In the genomic region with DNA sequence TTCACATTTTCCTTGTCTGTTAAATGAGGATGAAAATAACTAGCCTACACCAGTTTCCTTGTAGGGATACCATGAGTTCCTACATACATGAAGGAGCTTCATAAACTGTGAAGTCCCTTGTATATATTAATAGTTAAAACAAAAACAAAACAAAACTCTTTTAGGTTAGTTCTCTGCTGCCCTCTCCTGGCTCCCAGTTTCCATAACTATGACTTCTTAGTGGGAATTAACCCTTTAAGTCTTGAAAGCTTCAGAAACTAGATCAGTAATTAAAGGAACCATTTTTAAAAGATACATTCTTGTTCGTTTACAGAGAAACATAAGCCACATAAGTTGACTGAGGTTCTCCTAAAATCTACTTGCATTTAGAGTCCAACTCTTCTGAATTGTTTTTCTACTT, we compare ENCODE assay signal across 9 cellular contexts.
DNase-seq lines count a peak whose midpoint lies in the region; ATAC-seq and TF ChIP-seq lines count a peak whose summit lies in the region.
"Had no signal": no experiment of that assay in that cellular context is flagged by ENCODE, and none has a peak within 500 bp of the region (broad histone marks: within the 10 kb centered on the region; RNA-seq: fewer than 3 reads in every experiment).

No MANE protein-coding gene starts in this region.

- no peaks in the 10 kb centered on the region for H3K36me3 Mint-ChIP-seq in effector memory CD8-positive, alpha-beta T cell (ENCODE audit: insufficient read depth)

- peaks cover 0 to 6% of the 10 kb centered on the region in 2 donors for H3K9me3 Mint-ChIP-seq in effector memory CD8-positive, alpha-beta T cell

- H3K4me3 ChIP-seq in HCT116 (replicated peaks in 1 of 2; ENCODE audit: low read depth in 1 of 2, low read length in 2 of 2) (no peak overlapping the region), PC-9 (no peak overlapping the region), fibroblast of pulmonary artery (replicated peaks; ENCODE audit: low read depth, low read length) (no peak overlapping the region), stomach (no peak overlapping the region)
- H3K4me3 ChIP-seq: thoracic aorta had no signal

- no peaks in the 10 kb centered on the region; a peak in 1 of 4 replicates for H3K9me3 ChIP-seq in HCT116 (ENCODE audit: control insufficient read depth in 1 of 2, insufficient read depth in 1 of 2, low read depth in 1 of 2, low read length in 2 of 2)
- H3K9me3 ChIP-seq in PC-9 (ENCODE audit: insufficient read depth, low read depth), result no peaks in the 10 kb centered on the region
- H3K9me3 ChIP-seq in stomach, result no peaks in the 10 kb centered on the region
- H3K9me3 ChIP-seq: thoracic aorta had no signal

- H3F3A ChIP-seq in PC-9 (ENCODE audit: insufficient read depth, low read depth), result no peaks in the 10 kb centered on the region

- no peak overlapping the region for H3K27ac Mint-ChIP-seq in effector memory CD8-positive, alpha-beta T cell

- TF ChIP-seq POLR2A in HCT116 (IDR thresholded peaks at IDR 0.05; ENCODE audit: borderline replicate concordance, extremely low read depth, insufficient read depth, insufficient read length) (no peak), stomach (IDR thresholded peaks at IDR 0.05) (no peak)

- no peak for TF ChIP-seq EP300 in stomach (IDR thresholded peaks at IDR 0.05)

- H3K27me3 Mint-ChIP-seq in effector memory CD8-positive, alpha-beta T cell, result no peaks in the 10 kb centered on the region

- H3K4me1 ChIP-seq in HCT116 (ENCODE audit: control insufficient read depth in 1 of 2, insufficient read depth in 2 of 2, low read length in 2 of 2), result no peaks in the 10 kb centered on the region
- no peaks in the 10 kb centered on the region for H3K4me1 ChIP-seq in PC-9 (replicated peaks; ENCODE audit: insufficient read depth)
- no peaks in the 10 kb centered on the region for H3K4me1 ChIP-seq in stomach

- no peaks in the 10 kb centered on the region for H3K9me2 ChIP-seq in HCT116 (ENCODE audit: insufficient read depth)
- no peaks in the 10 kb centered on the region for H3K9me2 ChIP-seq in PC-9 (ENCODE audit: insufficient read depth)

- TF ChIP-seq CTCF in HCT116 (IDR thresholded peaks at IDR 0.05 in 2 of 3, conservative IDR thresholded peaks at IDR 0.05 in 1 of 3; ENCODE audit: borderline replicate concordance in 1 of 3, insufficient read depth in 1 of 3, low read depth in 2 of 3, low read length in 2 of 3) (peak in 2 of 3 experiments; percentile 11 to 39; a peak in 2 of 6 replicates), PC-9 (conservative IDR thresholded peaks at IDR 0.05) (peak; percentile 54), fibroblast of pulmonary artery (IDR thresholded peaks at IDR 0.05; ENCODE audit: low read length, missing control alignments) (peak; percentile 55), stomach (IDR thresholded peaks at IDR 0.05) (peak in 4 of 7 experiments; percentile 28 to 47 (median 35))

- H3K4me2 ChIP-seq in HCT116 (ENCODE audit: low read length) (no peak overlapping the region), PC-9 (no peak overlapping the region)

- H3K79me2 ChIP-seq in HCT116 (ENCODE audit: insufficient read depth, low read length) (no peaks in the 10 kb centered on the region), PC-9 (ENCODE audit: low read depth) (no peaks in the 10 kb centered on the region)

- H4K20me1 ChIP-seq in HCT116 (ENCODE audit: insufficient read depth) (no peaks in the 10 kb centered on the region), PC-9 (ENCODE audit: insufficient read depth) (no peaks in the 10 kb centered on the region)

- POLR2A ChIA-PET in HCT116 (lab: Charles Lee), result no interaction called here
- POLR2A ChIA-PET in PC-9 (lab: Charles Lee; ENCODE audit: unreplicated experiment), result no interaction called here

- TF ChIP-seq RAD21 in HCT116 (IDR thresholded peaks at IDR 0.05; ENCODE audit: low read depth), result peak; percentile 31

- H3K27me3 ChIP-seq in HCT116 (ENCODE audit: insufficient read depth, low read length) (no peaks in the 10 kb centered on the region), PC-9 (ENCODE audit: insufficient read depth, low read depth) (no peaks in the 10 kb centered on the region), stomach (no peaks in the 10 kb centered on the region)

- no peak overlapping the region for H3K27ac ChIP-seq in HCT116 (ENCODE audit: low read depth, low read length)
- no peak overlapping the region for H3K27ac ChIP-seq in PC-9
- H3K27ac ChIP-seq in stomach, result no peak overlapping the region
- H3K27ac ChIP-seq: thoracic aorta had no signal

- no peak for ATAC-seq in HCT116
- ATAC-seq in effector memory CD8-positive, alpha-beta T cell (replicated peaks), result no peak

- WGBS in stomach, 5 donors, result 10 to 18% (median 13%) methylated on average over 1 of the region's 1 CpG

- H2AFZ ChIP-seq in HCT116 (ENCODE audit: low read depth, low read length, poor library complexity, severe bottlenecking), result no peak overlapping the region
- no peak overlapping the region for H2AFZ ChIP-seq in PC-9

- CTCF ChIA-PET in HCT116 (lab: Charles Lee), result interaction anchor here (1.2 kb wide), 1 partner anchor 347 kb away, joined by 8 read pairs; no protein-coding TSS in a partner anchor
- CTCF ChIA-PET in PC-9 (lab: Charles Lee), result no interaction called here

- no TSS peak for BruUV-seq in HCT116 (replicated peaks; lab: Mats Ljungman, UMichigan)
- no TSS peak for BruUV-seq in PC-9 (replicated peaks; lab: Mats Ljungman, UMichigan)

- no peaks in the 10 kb centered on the region for H3K4me1 Mint-ChIP-seq in effector memory CD8-positive, alpha-beta T cell (ENCODE audit: low read depth in 2 of 2)

- no peak overlapping the region for H3K4me3 Mint-ChIP-seq in effector memory CD8-positive, alpha-beta T cell

- RAD21 ChIA-PET in HCT116 (lab: Charles Lee; ENCODE audit: low non-redundant PET in 1 of 2, low total read pairs in 2 of 2, uncharacterized antibody in 2 of 2, unreplicated experiment in 2 of 2), result no interaction called here

- intact Hi-C loops in HCT116 (cut with micrococcal nuclease) (loop anchor here (1.0 kb wide), 1 partner anchor 347 kb away; no protein-coding TSS in a partner anchor), PC-9 (cut with micrococcal nuclease; ENCODE audit: unreplicated experiment) (loop anchor here (5.0 to 10.0 kb wide), 2 partner anchors 348 to 741 kb away; no protein-coding TSS in a partner anchor), stomach (cut with DNase I; ENCODE audit: low total_unique reads) (loop anchor here (10.0 kb wide), 1 partner anchor 348 kb away; no protein-coding TSS in a partner anchor)

- no peak overlapping the region for H3K9ac ChIP-seq in HCT116 (ENCODE audit: low read length)

- H3K36me3 ChIP-seq in HCT116 (ENCODE audit: control insufficient read depth in 1 of 2, insufficient read depth in 2 of 2, low read length in 2 of 2) (no peaks in the 10 kb centered on the region), PC-9 (ENCODE audit: low read depth) (no peaks in the 10 kb centered on the region), stomach (no peaks in the 10 kb centered on the region)
- H3K36me3 ChIP-seq: thoracic aorta had no signal

- DNase-seq in COLO668 (lab: John Stamatoyannopoulos, UW; ENCODE audit: unreplicated experiment) (peak; percentile 35), HCT116 (ENCODE audit: low read depth, low spot score) (peak; percentile 15), PC-9 (no peak), fibroblast of pulmonary artery (ENCODE audit: low read depth) (peak; percentile 71), stomach (peak; percentile 54), HK-2 (ENCODE audit: unreplicated experiment) (no peak)
- DNase-seq in effector memory CD8-positive, alpha-beta T cell, result no peak
- DNase-seq in activated T-cell treated with anti-CD3 and anti-CD28 coated beads, Interleukin-2, amount 50 U/mL, for 48 hours, result no peak

TF ChIP-seq in HCT116, 20 proteins besides CTCF, POLR2A, EP300 and RAD21:
- no peak for TF ChIP-seq SIN3A (IDR thresholded peaks at IDR 0.05; ENCODE audit: low read depth)

Comparison
In these comparisons a context has a peak if more than half of its experiments do, and no peak if none do; other contexts are left out.
1. DNase-seq: peak in COLO668 (single experiment), HCT116 (single experiment), fibroblast of pulmonary artery (single experiment) and stomach (single experiment); none in PC-9 (0 of 2), effector memory CD8-positive, alpha-beta T cell (0 of 3), HK-2 (single experiment) and activated T-cell treated with anti-CD3 and anti-CD28 coated beads, Interleukin-2, amount 50 U/mL, for 48 hours (0 of 2).
2. Peak in every context shown above with its lines, with median percentiles within 50 percentile points of each other: CTCF ChIP-seq.